Comparison of ENCODE assay signal across 1 cellular context in genomic region chr1:51343624-51344023, GRCh38.
TF ChIP-seq lines count a peak whose summit lies in the region.

No MANE protein-coding gene starts in this region.

TF ChIP-seq in HCT116, 20 proteins besides CTCF, POLR2A, EP300 and RAD21 (continued from another document):
- TF ChIP-seq, protein P1, sequence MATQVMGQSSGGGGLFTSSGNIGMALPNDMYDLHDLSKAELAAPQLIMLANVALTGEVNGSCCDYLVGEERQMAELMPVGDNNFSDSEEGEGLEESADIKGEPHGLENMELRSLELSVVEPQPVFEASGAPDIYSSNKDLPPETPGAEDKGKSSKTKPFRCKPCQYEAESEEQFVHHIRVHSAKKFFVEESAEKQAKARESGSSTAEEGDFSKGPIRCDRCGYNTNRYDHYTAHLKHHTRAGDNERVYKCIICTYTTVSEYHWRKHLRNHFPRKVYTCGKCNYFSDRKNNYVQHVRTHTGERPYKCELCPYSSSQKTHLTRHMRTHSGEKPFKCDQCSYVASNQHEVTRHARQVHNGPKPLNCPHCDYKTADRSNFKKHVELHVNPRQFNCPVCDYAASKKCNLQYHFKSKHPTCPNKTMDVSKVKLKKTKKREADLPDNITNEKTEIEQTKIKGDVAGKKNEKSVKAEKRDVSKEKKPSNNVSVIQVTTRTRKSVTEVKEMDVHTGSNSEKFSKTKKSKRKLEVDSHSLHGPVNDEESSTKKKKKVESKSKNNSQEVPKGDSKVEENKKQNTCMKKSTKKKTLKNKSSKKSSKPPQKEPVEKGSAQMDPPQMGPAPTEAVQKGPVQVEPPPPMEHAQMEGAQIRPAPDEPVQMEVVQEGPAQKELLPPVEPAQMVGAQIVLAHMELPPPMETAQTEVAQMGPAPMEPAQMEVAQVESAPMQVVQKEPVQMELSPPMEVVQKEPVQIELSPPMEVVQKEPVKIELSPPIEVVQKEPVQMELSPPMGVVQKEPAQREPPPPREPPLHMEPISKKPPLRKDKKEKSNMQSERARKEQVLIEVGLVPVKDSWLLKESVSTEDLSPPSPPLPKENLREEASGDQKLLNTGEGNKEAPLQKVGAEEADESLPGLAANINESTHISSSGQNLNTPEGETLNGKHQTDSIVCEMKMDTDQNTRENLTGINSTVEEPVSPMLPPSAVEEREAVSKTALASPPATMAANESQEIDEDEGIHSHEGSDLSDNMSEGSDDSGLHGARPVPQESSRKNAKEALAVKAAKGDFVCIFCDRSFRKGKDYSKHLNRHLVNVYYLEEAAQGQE (IDR thresholded peaks at IDR 0.05; ENCODE audit: low read depth): no peak
- TF ChIP-seq ELF1 (IDR thresholded peaks at IDR 0.05; ENCODE audit: borderline replicate concordance, low read depth) (no peak), SP1 (IDR thresholded peaks at IDR 0.05; ENCODE audit: low read depth) (no peak)
